Comparison of ENCODE assay signal across 17 cellular contexts in genomic region chr9:86997158-86997557, GRCh38.
"Had no signal": no experiment of that assay in that cellular context is flagged by ENCODE, and none has a peak within 500 bp of the region (broad histone marks: within the 10 kb centered on the region; RNA-seq: fewer than 3 reads in every experiment).

No MANE protein-coding gene starts in this region.

- H3K36me3 Mint-ChIP-seq: activated CD8-positive, alpha-beta memory T cell treated with anti-CD3 and anti-CD28 coated beads, Interleukin-2, amount 10 ng/mL, durations not matched to agents 7 days and 5 days; activated naive CD8-positive, alpha-beta T cell treated with anti-CD3 and anti-CD28 coated beads for 36 hours; naive B cell had no signal

- H3K9me3 Mint-ChIP-seq: activated CD4-positive, alpha-beta T cell treated with anti-CD3 and anti-CD28 coated beads, Interleukin-2, amount 10 ng/mL, durations not matched to agents 7 days and 5 days; activated naive CD8-positive, alpha-beta T cell treated with anti-CD3 and anti-CD28 coated beads for 36 hours; activated T-cell treated with anti-CD3 and anti-CD28 coated beads, Interleukin-2, amount 50 U/mL, for 24 hours had no signal

- H3K4me3 Mint-ChIP-seq: activated CD4-positive, alpha-beta T cell treated with anti-CD3 and anti-CD28 coated beads, Interleukin-2, amount 10 ng/mL, durations not matched to agents 7 days and 5 days; activated CD8-positive, alpha-beta memory T cell treated with anti-CD3 and anti-CD28 coated beads, Interleukin-2, amount 10 ng/mL, durations not matched to agents 7 days and 5 days; activated naive CD8-positive, alpha-beta T cell treated with anti-CD3 and anti-CD28 coated beads for 36 hours; activated T-cell treated with anti-CD3 and anti-CD28 coated beads, Interleukin-2, amount 50 U/mL, for 24 hours; naive B cell had no signal

- H3K4me1 Mint-ChIP-seq: activated CD4-positive, alpha-beta T cell treated with anti-CD3 and anti-CD28 coated beads, Interleukin-2, amount 10 ng/mL, durations not matched to agents 7 days and 5 days; activated CD8-positive, alpha-beta memory T cell treated with anti-CD3 and anti-CD28 coated beads, Interleukin-2, amount 10 ng/mL, durations not matched to agents 7 days and 5 days; activated naive CD8-positive, alpha-beta T cell treated with anti-CD3 and anti-CD28 coated beads for 36 hours; naive B cell had no signal

- H3K4me3 ChIP-seq: cardiac muscle cell, colonic mucosa, gastrocnemius medialis, lung, sigmoid colon, upper lobe of left lung had no signal

- H3K27ac Mint-ChIP-seq: activated CD4-positive, alpha-beta T cell treated with anti-CD3 and anti-CD28 coated beads, Interleukin-2, amount 10 ng/mL, durations not matched to agents 7 days and 5 days; activated CD8-positive, alpha-beta memory T cell treated with anti-CD3 and anti-CD28 coated beads, Interleukin-2, amount 10 ng/mL, durations not matched to agents 7 days and 5 days; activated naive CD8-positive, alpha-beta T cell treated with anti-CD3 and anti-CD28 coated beads for 36 hours; activated T-cell treated with anti-CD3 and anti-CD28 coated beads, Interleukin-2, amount 50 U/mL, for 24 hours; naive B cell had no signal

- H3K27me3 ChIP-seq: cardiac muscle cell, colonic mucosa, gastrocnemius medialis, sigmoid colon, upper lobe of left lung had no signal

- H3K9me3 ChIP-seq: colonic mucosa, gastrocnemius medialis, sigmoid colon, upper lobe of left lung had no signal

- DNase-seq: activated CD4-positive, alpha-beta T cell treated with anti-CD3 and anti-CD28 coated beads, Interleukin-2, amount 10 ng/mL, durations not matched to agents 7 days and 5 days; activated CD4-positive, CD25-positive, alpha-beta regulatory T cell; activated CD8-positive, alpha-beta memory T cell treated with anti-CD3 and anti-CD28 coated beads, Interleukin-2, amount 10 ng/mL, durations not matched to agents 7 days and 5 days; activated effector memory CD4-positive, alpha-beta T cell treated with anti-CD3 and anti-CD28 coated beads, Interleukin-2, amount 50 U/mL, for 16 hours; activated naive CD8-positive, alpha-beta T cell treated with anti-CD3 and anti-CD28 coated beads for 36 hours; activated T-cell treated with anti-CD3 and anti-CD28 coated beads, Interleukin-2, amount 50 U/mL, for 24 hours; colonic mucosa; gastrocnemius medialis; naive B cell; nucleus accumbens; sigmoid colon; stimulated activated CD4-positive, alpha-beta T cell treated with anti-CD3 and anti-CD28 coated beads, Interleukin-2, amount 100 ng/mL, for 48 hours; stimulated activated naive CD4-positive, alpha-beta T cell treated with Interleukin-2 at 50 U/mL for 16 hours; T-helper 2 cell; upper lobe of left lung had no signal

- ATAC-seq: activated CD8-positive, alpha-beta memory T cell treated with anti-CD3 and anti-CD28 coated beads, Interleukin-2, amount 10 ng/mL, durations not matched to agents 7 days and 5 days; gastrocnemius medialis had no signal

- H3K27ac ChIP-seq: cardiac muscle cell, colonic mucosa, gastrocnemius medialis, sigmoid colon, upper lobe of left lung had no signal

- H3K4me1 ChIP-seq: colonic mucosa, gastrocnemius medialis, sigmoid colon, upper lobe of left lung had no signal

- H3K36me3 ChIP-seq: cardiac muscle cell, colonic mucosa, gastrocnemius medialis, sigmoid colon, upper lobe of left lung had no signal
